ENCODE assay signal across 8 cellular contexts in genomic region chr14:36320210-36321003, GRCh38. TPM values are rescaled to one million over a fixed set of nuclear protein-coding genes. Genes with fewer than 3 reads are reported as not detected.
DNase-seq lines count a peak whose midpoint lies in the region; ATAC-seq and TF ChIP-seq lines count a peak whose summit lies in the region.

MBIP (minus strand) TSS chr14:36320637; CDS start chr14:36320588, 49 bp downstream.

- H3K9me2 ChIP-seq in OCI-LY7 (ENCODE audit: insufficient read depth, low read length), result no peaks in the 10 kb centered on the region

- H3K4me1 Mint-ChIP-seq in Calu3 (ENCODE audit: low read depth, unreplicated experiment), result peaks cover 8% of the 10 kb centered on the region

- H3K9me3 ChIP-seq in OCI-LY7 (ENCODE audit: low read length) (peaks cover 4% of the 10 kb centered on the region; the same call in 1 of the 2 replicates), mononuclear cell (ENCODE audit: low read depth, low read length) (no peaks in the 10 kb centered on the region)

- H3K4me1 ChIP-seq in OCI-LY7 (ENCODE audit: insufficient read depth, low read length, poor library complexity, severe bottlenecking) (peaks cover 10% of the 10 kb centered on the region), mononuclear cell (ENCODE audit: insufficient read depth, low read length) (peaks cover 12% of the 10 kb centered on the region)

- H2AFZ ChIP-seq in OCI-LY7 (ENCODE audit: low read length), result peak within 1 kb of the TSS; percentile 96

- peak; percentile 98 for ATAC-seq in GM21526 (IDR thresholded peaks at IDR 0.05; ENCODE audit: low FRiP score, unreplicated experiment)

- H3K4me2 ChIP-seq in OCI-LY7 (ENCODE audit: low read length), result peak within 1 kb of the TSS; percentile 93

- DNase-seq in Calu3 (peak; percentile 87), HuH-7.5 (ENCODE audit: low spot score) (peak; percentile 40), OCI-LY7 (ENCODE audit: low spot score) (peak; percentile 97), activated T-cell treated with anti-CD3 and anti-CD28 coated beads for 1 hour (ENCODE audit: low read depth) (peak; percentile 82), epithelial cell of esophagus (ENCODE audit: low read depth) (peak; percentile 98)
- DNase-seq in stimulated activated CD8-positive, alpha-beta memory T cell treated with anti-CD3 and anti-CD28 coated beads, Interleukin-4, amount 100 ng/mL, for 1 hour (ENCODE audit: low read depth in 2 of 2, low spot score in 1 of 2), result peak; percentile 80 to 83

- TF ChIP-seq CTCF in Calu3 (IDR thresholded peaks at IDR 0.05; ENCODE audit: unreplicated experiment) (no peak), OCI-LY7 (conservative IDR thresholded peaks at IDR 0.05; ENCODE audit: low read length) (no peak), epithelial cell of esophagus (IDR thresholded peaks at IDR 0.05; ENCODE audit: insufficient read depth, low read depth, low read length, missing control alignments) (no peak)

- CTCF ChIA-PET in Calu3 (lab: Charles Lee), result interaction anchor here (0.6 to 1.3 kb wide), 7 partner anchors 17 to 284 kb away, joined by 3 to 8 read pairs (median 4); no protein-coding TSS in a partner anchor
- CTCF ChIA-PET in OCI-LY7 (lab: Charles Lee; ENCODE audit: unreplicated experiment), result interaction anchor here (0.5 to 0.7 kb wide), 5 partner anchors 18 to 548 kb away, joined by 3 to 8 read pairs (median 4); no protein-coding TSS in a partner anchor

- H3K36me3 Mint-ChIP-seq in Calu3 (ENCODE audit: insufficient read depth, unreplicated experiment), result peaks cover 21% of the 10 kb centered on the region

- BruUV-seq in Calu3 (replicated peaks; lab: Mats Ljungman, UMichigan), result no TSS peak
- TSS peak; percentile 68 for BruUV-seq in OCI-LY7 (replicated peaks; lab: Mats Ljungman, UMichigan)

- H3K4me3 Mint-ChIP-seq in Calu3 (ENCODE audit: low read depth, unreplicated experiment), result peak within 1 kb of the TSS; percentile 95

- peaks cover 48% of the 10 kb centered on the region for H3K79me2 ChIP-seq in OCI-LY7 (ENCODE audit: insufficient read depth, low read depth, low read length)

- intact Hi-C loops in Calu3 (cut with micrococcal nuclease; ENCODE audit: unreplicated experiment), result no loop called here
- intact Hi-C loops in OCI-LY7 (cut with micrococcal nuclease; ENCODE audit: unreplicated experiment), result no loop called here

- peaks cover 27% of the 10 kb centered on the region for H3K27me3 Mint-ChIP-seq in Calu3 (ENCODE audit: unreplicated experiment)

- H4K20me1 ChIP-seq in OCI-LY7 (ENCODE audit: insufficient read depth, low read length), result peaks cover 14% of the 10 kb centered on the region

- H3K27me3 ChIP-seq in mononuclear cell (ENCODE audit: insufficient read depth, low read length), result peaks cover 11% of the 10 kb centered on the region

- POLR2A ChIA-PET in OCI-LY7 (lab: Charles Lee), result interaction anchor here (0.6 to 1.2 kb wide), 5 partner anchors 15 to 494 kb away, joined by 3 read pairs; partner anchors contain the start of gene BRMS1L

- no peaks in the 10 kb centered on the region for H3K9me3 Mint-ChIP-seq in Calu3 (ENCODE audit: low read depth, unreplicated experiment)

- no peaks in the 10 kb centered on the region for H3K36me3 ChIP-seq in OCI-LY7 (ENCODE audit: insufficient read depth, low read length)

- peak within 1 kb of the TSS; percentile 61 for H3K27ac ChIP-seq in OCI-LY7 (ENCODE audit: low read depth, low read length, poor library complexity, severe bottlenecking)

- peak within 1 kb of the TSS; percentile 91 for H3K27ac Mint-ChIP-seq in Calu3 (ENCODE audit: unreplicated experiment)

- peak within 1 kb of the TSS; percentile 97 for H3K4me3 ChIP-seq in OCI-LY7 (ENCODE audit: low read depth, low read length, poor library complexity, severe bottlenecking)
- peak within 1 kb of the TSS; percentile 90 for H3K4me3 ChIP-seq in epithelial cell of esophagus (ENCODE audit: low read length)
- peak within 1 kb of the TSS; percentile 86 for H3K4me3 ChIP-seq in mononuclear cell (ENCODE audit: low read length)

RNA-seq across cellular contexts. Expression of gene MBIP, which starts in this region (rescaled TPM):
- 18.4 and 20.0 TPM in 2 replicates for total RNA-seq in Calu3 (2022)
- 8.8 and 11.0 TPM in 2 replicates for total RNA-seq in OCI-LY7 (2014; rRNA removed; shearing (Covaris generic))
- 27.5 and 28.1 TPM in 2 replicates for total RNA-seq in OCI-LY7 (2022)
- total RNA-seq in mononuclear cell, result 27.9 TPM

Comparison
In these comparisons a context has a peak if more than half of its experiments do, and no peak if none do; other contexts are left out.
1. Peak in every context shown above with its lines: DNase-seq, ATAC-seq, H3K4me3 ChIP-seq and H3K27ac ChIP-seq.
2. DNase-seq: peak in every context shown above with its lines; median percentile 98 in epithelial cell of esophagus; 97 in OCI-LY7; 87 in Calu3; 82 in activated T-cell treated with anti-CD3 and anti-CD28 coated beads for 1 hour; 82 in stimulated activated CD8-positive, alpha-beta memory T cell treated with anti-CD3 and anti-CD28 coated beads, Interleukin-4, amount 100 ng/mL, for 1 hour; 40 in HuH-7.5.